ENCODE assay signal across 8 cellular contexts in the genomic region with DNA sequence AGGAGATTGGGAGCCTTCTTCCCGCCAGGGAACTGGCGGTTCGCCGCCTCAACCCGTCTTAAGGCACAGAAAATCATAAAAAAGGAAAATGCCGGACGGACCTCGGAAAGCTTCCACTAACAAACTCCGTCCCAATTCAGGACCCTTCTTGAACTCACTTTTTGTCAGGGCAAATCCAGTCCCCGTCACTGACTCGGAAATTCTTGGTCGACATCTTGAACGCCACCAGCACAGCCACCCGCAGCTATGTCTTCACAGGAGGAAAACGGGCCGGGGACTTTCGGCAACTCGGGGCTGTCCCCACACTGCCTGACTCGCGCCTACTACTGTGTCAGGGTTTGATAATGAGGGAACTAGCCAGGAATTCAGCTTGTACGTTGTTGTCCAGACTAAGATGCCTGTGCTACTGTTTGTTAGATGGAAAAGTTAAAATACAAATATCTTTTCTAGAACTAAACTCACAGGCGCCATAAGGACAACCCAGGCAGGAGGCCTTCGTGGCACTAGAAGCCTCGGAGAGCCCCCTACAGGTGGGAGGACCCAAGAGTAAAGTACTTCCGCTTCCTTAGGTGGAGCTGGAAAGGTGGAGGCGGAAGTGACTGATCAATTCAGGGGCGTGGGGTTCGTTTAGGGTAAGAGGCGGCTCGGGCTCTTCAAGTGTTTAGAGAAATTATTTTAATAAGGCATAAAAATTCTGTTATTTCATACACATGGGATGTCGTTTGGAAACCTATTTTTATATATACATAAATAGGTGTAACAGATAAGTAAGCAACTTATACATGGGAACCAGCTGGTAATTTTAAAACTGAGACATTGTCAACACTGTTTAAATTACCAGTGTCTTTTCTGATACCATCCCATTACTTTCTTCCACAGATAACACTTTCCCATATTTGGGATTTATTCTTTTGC. TPM values are rescaled to one million over a fixed set of nuclear protein-coding genes. Genes with fewer than 3 reads are reported as not detected.
DNase-seq lines count a peak whose midpoint lies in the region; ATAC-seq and TF ChIP-seq lines count a peak whose summit lies in the region.

A gene with protein sequence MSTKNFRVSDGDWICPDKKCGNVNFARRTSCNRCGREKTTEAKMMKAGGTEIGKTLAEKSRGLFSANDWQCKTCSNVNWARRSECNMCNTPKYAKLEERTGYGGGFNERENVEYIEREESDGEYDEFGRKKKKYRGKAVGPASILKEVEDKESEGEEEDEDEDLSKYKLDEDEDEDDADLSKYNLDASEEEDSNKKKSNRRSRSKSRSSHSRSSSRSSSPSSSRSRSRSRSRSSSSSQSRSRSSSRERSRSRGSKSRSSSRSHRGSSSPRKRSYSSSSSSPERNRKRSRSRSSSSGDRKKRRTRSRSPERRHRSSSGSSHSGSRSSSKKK (minus strand): TSS at position 254 of the 915 bp plus-strand sequence. CDS start 40 bp downstream, at position 214.

- peaks cover 17% of the 10 kb centered on the region for H3K27me3 Mint-ChIP-seq in activated naive CD8-positive, alpha-beta T cell treated with anti-CD3 and anti-CD28 coated beads for 36 hours

- no peaks in the 10 kb centered on the region for H3K9me3 Mint-ChIP-seq in activated naive CD8-positive, alpha-beta T cell treated with anti-CD3 and anti-CD28 coated beads for 36 hours

- H3K9me3 ChIP-seq in ovary (no peaks in the 10 kb centered on the region), tibial artery (no peaks in the 10 kb centered on the region)

- peak; percentile 85 for DNase-seq in GM10266 (ENCODE audit: extremely low spot score)
- peak; percentile 95 for DNase-seq in NCI-H1092 treated with DMSO at 0.1 percent for 48 hours (lab: John Stamatoyannopoulos, UW)
- DNase-seq in SKM-1 treated with dmso at 0.1 percent for 144 hours (lab: John Stamatoyannopoulos, UW; ENCODE audit: unreplicated experiment): peak; percentile 97
- DNase-seq in activated naive CD8-positive, alpha-beta T cell treated with anti-CD3 and anti-CD28 coated beads for 36 hours: peak; percentile 84
- peak; percentile 77 to 96 (median 89) for DNase-seq in head of caudate nucleus
- peak; percentile 88 to 92 (median 90) for DNase-seq in ovary
- DNase-seq in tibial artery: peak; percentile 86 to 92

- intact Hi-C loops in head of caudate nucleus (cut with DNase I): no loop called here
- intact Hi-C loops in ovary (cut with DNase I): no loop called here
- intact Hi-C loops in tibial artery (cut with DNase I; ENCODE audit: low total_unique reads): no loop called here

- H3K27me3 ChIP-seq in ovary (no peaks in the 10 kb centered on the region), tibial artery (no peaks in the 10 kb centered on the region)

- H3K4me3 Mint-ChIP-seq in activated naive CD8-positive, alpha-beta T cell treated with anti-CD3 and anti-CD28 coated beads for 36 hours: peak within 1 kb of the TSS; percentile 86

- peak; percentile 55 for TF ChIP-seq POLR2A in ovary (IDR thresholded peaks at IDR 0.05)

- H3K4me1 ChIP-seq in ovary (ENCODE audit: insufficient read depth) (peaks cover 3% of the 10 kb centered on the region), tibial artery (peaks cover 0 to 22% (median 15%) of the 10 kb centered on the region in 4 donors)

- ATAC-seq in HG02610 (IDR thresholded peaks at IDR 0.05; ENCODE audit: unreplicated experiment): peak; percentile 100

- H3K27ac ChIP-seq in ovary (peak within 1 kb of the TSS; percentile 48 to 84), tibial artery (peak within 1 kb of the TSS; percentile 83 to 86)

- H3K36me3 Mint-ChIP-seq in activated naive CD8-positive, alpha-beta T cell treated with anti-CD3 and anti-CD28 coated beads for 36 hours: peaks cover 12% of the 10 kb centered on the region

- no peak for TF ChIP-seq EP300 in ovary (IDR thresholded peaks at IDR 0.05)

- H3K4me3 ChIP-seq in ovary (peak within 1 kb of the TSS; percentile 94), tibial artery (peak within 1 kb of the TSS; percentile 67 to 79)

- TF ChIP-seq CTCF in GM10266 (IDR thresholded peaks at IDR 0.05; ENCODE audit: control insufficient read depth, insufficient read depth, low read depth, missing control alignments) (peak; percentile 70), ovary (IDR thresholded peaks at IDR 0.05) (peak; percentile 27 to 56 (median 48)), tibial artery (IDR thresholded peaks at IDR 0.05) (peak; percentile 60 to 62)

- no peaks in the 10 kb centered on the region for H3K36me3 ChIP-seq in ovary
- H3K36me3 ChIP-seq in tibial artery: peaks cover 17 to 19% (median 17%) of the 10 kb centered on the region in 3 donors

- 0 to 1% (median 0%) methylated on average over 31 of the region's 31 CpGs for WGBS in ovary, 3 donors

- peak within 1 kb of the TSS; percentile 99 for H3K27ac Mint-ChIP-seq in activated naive CD8-positive, alpha-beta T cell treated with anti-CD3 and anti-CD28 coated beads for 36 hours

- H3K4me1 Mint-ChIP-seq in activated naive CD8-positive, alpha-beta T cell treated with anti-CD3 and anti-CD28 coated beads for 36 hours: peaks cover 21% of the 10 kb centered on the region

RNA-seq across cellular contexts. Expression of the gene that starts here (rescaled TPM):
- 100 to 1,000 TPM; 110 to 116 TPM for total RNA-seq in activated naive CD8-positive, alpha-beta T cell treated with anti-CD3 and anti-CD28 coated beads for 36 hours
- total RNA-seq in ovary: 100 to 1,000 TPM in 1 of 7 donors, 10 to 100 TPM in 6; 69.6 to 109 (median 89.8) TPM
- polyA plus RNA-seq in ovary: 10 to 100 TPM; 53.4 to 84.7 TPM

Comparison
In these comparisons a context has a peak if more than half of its experiments do, and no peak if none do; other contexts are left out.
1. Peak in every context shown above with its lines: DNase-seq, ATAC-seq, H3K4me3 ChIP-seq and H3K27ac ChIP-seq.